ENCODE assay signal across 17 cellular contexts in genomic region chr22:36036167-36036624, GRCh38. TPM values are rescaled to one million over a fixed set of nuclear protein-coding genes. Genes with fewer than 3 reads are reported as not detected.
DNase-seq lines count a peak whose midpoint lies in the region; ATAC-seq and TF ChIP-seq lines count a peak whose summit lies in the region.
"Had no signal": no experiment of that assay in that cellular context is flagged by ENCODE, and none has a peak within 500 bp of the region (broad histone marks: within the 10 kb centered on the region; RNA-seq: fewer than 3 reads in every experiment).

No MANE protein-coding gene starts in this region.

- CTCF ChIA-PET in GM10248 (lab: Yijun Ruan, JAX): interaction anchor here (2.0 kb wide), 1 partner anchor 29 kb away, joined by 6 read pairs; no protein-coding TSS in a partner anchor

- H2AFZ ChIP-seq in Karpas-422 (ENCODE audit: low read length): no peak overlapping the region

- H3K9me3 ChIP-seq in heart left ventricle (no peaks in the 10 kb centered on the region), liver (ENCODE audit: control insufficient read depth in 4 of 4, low read length in 3 of 4) (no peaks in the 10 kb centered on the region), Karpas-422 (ENCODE audit: low read length) (no peaks in the 10 kb centered on the region)
- no peaks in the 10 kb centered on the region for H3K9me3 ChIP-seq in effector memory CD4-positive, alpha-beta T cell (ENCODE audit: control insufficient read depth, low read length)

- no peak for TF ChIP-seq POLR2A in heart left ventricle (IDR thresholded peaks at IDR 0.05)

- DNase-seq in heart left ventricle (no peak), Right ventricle myocardium inferior (ENCODE audit: missing footprints) (no peak), OCI-M1 (lab: John Stamatoyannopoulos, UW) (peak; percentile 71), Karpas-422 (no peak), GM10248 (ENCODE audit: extremely low spot score) (no peak)
- DNase-seq in effector memory CD4-positive, alpha-beta T cell: no peak
- DNase-seq: activated CD4-positive, alpha-beta memory T cell treated with anti-CD3 and anti-CD28 coated beads for 36 hours; activated naive CD8-positive, alpha-beta T cell treated with anti-CD3 and anti-CD28 coated beads, Interleukin-2, amount 50 U/mL, for 24 hours; activated T-cell treated with anti-CD3 and anti-CD28 coated beads, Interleukin-2, amount 50 U/mL, for 48 hours; CD8-positive, alpha-beta T cell; IMR-90; midbrain; NCI-H1048; NK-92 treated with Interleukin-12 subunit alpha and Interleukin-12 subunit beta, amount 100 ng/mL, for 24 hours had no signal

- H3K79me2 ChIP-seq in Karpas-422 (ENCODE audit: low read length): no peaks in the 10 kb centered on the region

- H3K9me2 ChIP-seq in Karpas-422 (replicated peaks; ENCODE audit: insufficient read depth, low read length): no peaks in the 10 kb centered on the region

- no peak for TF ChIP-seq CTCF in heart left ventricle (IDR thresholded peaks at IDR 0.05)
- no peak for TF ChIP-seq CTCF in liver (IDR thresholded peaks at IDR 0.05; ENCODE audit: low read depth, low read length, missing input control)
- TF ChIP-seq CTCF in GM10248 (IDR thresholded peaks at IDR 0.05; ENCODE audit: control extremely low read depth, extremely low read depth, low read depth, missing control alignments): no peak

- POLR2A ChIA-PET in GM10248 (lab: Yijun Ruan, JAX): no interaction called here

- intact Hi-C loops in heart left ventricle (cut with DNase I): no loop called here
- intact Hi-C loops in Right ventricle myocardium inferior (cut with DNase I): no loop called here

- 43 to 63% (median 55%) methylated on average over 6 of the region's 6 CpGs for WGBS in heart left ventricle, 4 donors
- 19% methylated on average over 6 of the region's 6 CpGs for WGBS in liver

- TF ChIP-seq RAD21 in liver (IDR thresholded peaks at IDR 0.05): peak in 1 of 2 donors; percentile 35

- H4K20me1 ChIP-seq in Karpas-422 (ENCODE audit: insufficient read depth, low read depth, low read length): no peaks in the 10 kb centered on the region

- ATAC-seq in heart left ventricle (no peak), Right ventricle myocardium inferior (no peak), HG03135 (IDR thresholded peaks at IDR 0.05; ENCODE audit: unreplicated experiment) (no peak)
- ATAC-seq: activated naive CD8-positive, alpha-beta T cell treated with anti-CD3 and anti-CD28 coated beads, Interleukin-2, amount 50 U/mL, for 24 hours; CD8-positive, alpha-beta T cell; HCT116 had no signal

- H3K4me2 ChIP-seq in Karpas-422 (ENCODE audit: low read depth, low read length, poor library complexity, severe bottlenecking): no peak overlapping the region

- H3K4me3 ChIP-seq in heart left ventricle: no peak overlapping the region
- no peak overlapping the region for H3K4me3 ChIP-seq in liver (ENCODE audit: low read depth in 1 of 3, low read length in 3 of 3)
- no peak overlapping the region for H3K4me3 ChIP-seq in Karpas-422 (ENCODE audit: low read length)
- no peak overlapping the region for H3K4me3 ChIP-seq in effector memory CD4-positive, alpha-beta T cell (ENCODE audit: insufficient read depth, low read depth, low read length, poor library complexity, severe bottlenecking)

- H3K36me3 ChIP-seq in heart left ventricle: no peaks in the 10 kb centered on the region
- peaks cover 0 to 7% (median 0%) of the 10 kb centered on the region in 4 donors for H3K36me3 ChIP-seq in liver (ENCODE audit: control insufficient read depth in 4 of 4, insufficient read depth in 3 of 4, low read depth in 1 of 4, low read length in 3 of 4)
- H3K36me3 ChIP-seq in Karpas-422 (ENCODE audit: insufficient read depth, low read length): no peaks in the 10 kb centered on the region
- H3K36me3 ChIP-seq in effector memory CD4-positive, alpha-beta T cell (ENCODE audit: control insufficient read depth, insufficient read depth, low read length): no peaks in the 10 kb centered on the region

- H3K9ac ChIP-seq in liver (ENCODE audit: low read depth in 1 of 2, low read length in 2 of 2): peak overlapping the region in 1 of 2 donors; percentile 51
- no peak overlapping the region for H3K9ac ChIP-seq in Karpas-422 (ENCODE audit: low read length)

- H3K4me1 ChIP-seq in heart left ventricle (peaks cover 0 to 15% (median 2%) of the 10 kb centered on the region in 12 donors), liver (ENCODE audit: control insufficient read depth in 4 of 4, insufficient read depth in 4 of 4, low read length in 3 of 4) (peaks cover 7 to 38% (median 32%) of the 10 kb centered on the region in 4 donors), Karpas-422 (ENCODE audit: low read length) (no peaks in the 10 kb centered on the region; the same call in 1 of the 2 replicates)
- no peaks in the 10 kb centered on the region for H3K4me1 ChIP-seq in effector memory CD4-positive, alpha-beta T cell (ENCODE audit: control insufficient read depth, insufficient read depth, low read length, poor library complexity, severe bottlenecking)

- H3K27ac ChIP-seq in heart left ventricle (peak overlapping the region in 7 of 12 donors; percentile 13 to 71 (median 32)), liver (ENCODE audit: low read depth in 1 of 2, low read length in 2 of 2) (peak overlapping the region; percentile 27 to 53), Karpas-422 (ENCODE audit: low read length) (no peak overlapping the region)
- no peak overlapping the region for H3K27ac ChIP-seq in effector memory CD4-positive, alpha-beta T cell (ENCODE audit: insufficient read depth, low read length, poor library complexity, severe bottlenecking)

- H3K27me3 ChIP-seq in heart left ventricle: no peaks in the 10 kb centered on the region
- no peaks in the 10 kb centered on the region for H3K27me3 ChIP-seq in liver (ENCODE audit: control insufficient read depth in 4 of 4, insufficient read depth in 4 of 4, low read length in 3 of 4)
- H3K27me3 ChIP-seq in Karpas-422 (ENCODE audit: low read length): no peaks in the 10 kb centered on the region
- H3K27me3 ChIP-seq in effector memory CD4-positive, alpha-beta T cell (replicated peaks; ENCODE audit: control insufficient read depth, insufficient read depth, low read length, poor library complexity, severe bottlenecking): no peaks in the 10 kb centered on the region

TF ChIP-seq in liver, 16 proteins besides CTCF, POLR2A, EP300 and RAD21 (continues in another document):
- TF ChIP-seq HNF4G (IDR thresholded peaks at IDR 0.05) (no peak), RXRA (IDR thresholded peaks at IDR 0.05) (peak; percentile 78 to 85), SP1 (IDR thresholded peaks at IDR 0.05) (peak; percentile 64), MAX (IDR thresholded peaks at IDR 0.05) (no peak), REST (IDR thresholded peaks at IDR 0.05) (no peak), ATF3 (IDR thresholded peaks at IDR 0.05) (peak; percentile 10), YY1 (IDR thresholded peaks at IDR 0.05) (peak; percentile 24), EGR1 (IDR thresholded peaks at IDR 0.05; ENCODE audit: low read depth in 2 of 2) (no peak), NR2F2 (IDR thresholded peaks at IDR 0.05) (no peak), FOXA1 (IDR thresholded peaks at IDR 0.05) (no peak), FOXA2 (IDR thresholded peaks at IDR 0.05) (peak; percentile 40), HNF4A (conservative IDR thresholded peaks at IDR 0.05) (peak; percentile 67 to 71), JUND (IDR thresholded peaks at IDR 0.05) (no peak), TAF1 (conservative IDR thresholded peaks at IDR 0.05) (no peak), GABPA (IDR thresholded peaks at IDR 0.05 in 1 of 2, conservative IDR thresholded peaks at IDR 0.05 in 1 of 2) (no peak)

RNA-seq across cellular contexts. Expression of gene RBFOX2, which starts 7.6 kb away (rescaled TPM):
- total RNA-seq in heart left ventricle (100 to 1,000 TPM in 1 of 9 donors, 10 to 100 TPM in 8; 71.0 to 102 (median 84.8) TPM), Right ventricle myocardium inferior (84.4 TPM), liver (10 to 100 TPM; 32.7 to 53.6 TPM)
- polyA plus RNA-seq in heart left ventricle (10 to 100 TPM; 31.0 to 41.0 TPM), liver (10 to 100 TPM; 14.2 to 18.5 TPM)
- total RNA-seq in Karpas-422 (2014; rRNA removed; shearing (Covaris generic); ENCODE audit: low replicate concordance): 24.2 TPM in 2 replicates

Comparison
In these comparisons a context has a peak if more than half of its experiments do, and no peak if none do; other contexts are left out.
1. H3K27ac ChIP-seq: peak in heart left ventricle (7 of 12) and liver (2 of 2); none in Karpas-422 (single experiment) and effector memory CD4-positive, alpha-beta T cell (single experiment).